ENCODE assay signal across 11 cellular contexts in the genomic region with DNA sequence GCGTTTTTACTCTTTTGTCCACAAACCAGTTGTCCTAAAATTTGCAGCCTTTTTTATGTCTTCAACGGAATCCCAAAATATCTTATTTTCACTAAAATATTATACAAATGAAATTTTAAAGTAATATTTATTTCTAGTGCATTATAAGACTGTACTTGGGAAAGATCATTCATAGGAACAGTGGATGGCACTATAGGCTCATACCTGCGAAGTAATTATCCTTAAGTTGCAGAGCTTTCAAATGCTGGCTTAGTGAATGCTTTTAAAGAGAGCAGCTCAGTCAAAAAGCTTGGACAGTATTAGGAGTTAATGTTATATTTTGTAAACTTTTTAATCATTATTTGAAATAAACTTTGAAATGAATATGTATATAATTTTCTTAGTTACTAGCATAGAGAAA.
A peak's percentile ranks its signal among the peaks of the same experiment; 100 is the strongest.
DNase-seq lines count a peak whose midpoint lies in the region; ATAC-seq and TF ChIP-seq lines count a peak whose summit lies in the region.
"Had no signal": no experiment of that assay in that cellular context is flagged by ENCODE, and none has a peak within 500 bp of the region (broad histone marks: within the 10 kb centered on the region; RNA-seq: fewer than 3 reads in every experiment).

No MANE protein-coding gene starts in this region.

- H3K36me3 ChIP-seq in heart right ventricle = no peaks in the 10 kb centered on the region
- H3K36me3 ChIP-seq in right atrium auricular region = no peaks in the 10 kb centered on the region
- no peaks in the 10 kb centered on the region for H3K36me3 ChIP-seq in upper lobe of right lung
- H3K36me3 ChIP-seq: pancreas, upper lobe of left lung had no signal

- H3K4me3 ChIP-seq in heart right ventricle = no peak overlapping the region
- no peak overlapping the region for H3K4me3 ChIP-seq in right atrium auricular region
- no peak overlapping the region for H3K4me3 ChIP-seq in upper lobe of right lung
- H3K4me3 ChIP-seq: pancreas, upper lobe of left lung had no signal

- peak in 7 of 9 donors; percentile 9 to 55 (median 30) for TF ChIP-seq CTCF in heart right ventricle (IDR thresholded peaks at IDR 0.05)
- peak in 1 of 2 donors; percentile 56 for TF ChIP-seq CTCF in right atrium auricular region (IDR thresholded peaks at IDR 0.05)
- no peak for TF ChIP-seq CTCF in VCaP (conservative IDR thresholded peaks at IDR 0.05)
- TF ChIP-seq CTCF in foreskin keratinocyte (conservative IDR thresholded peaks at IDR 0.05) = peak; percentile 47
- TF ChIP-seq CTCF in upper lobe of right lung (IDR thresholded peaks at IDR 0.05) = peak; percentile 13

- intact Hi-C loops in heart right ventricle (cut with DNase I) = loop anchor here in 3 of 10 donors (2.0 to 10.0 kb wide), 3 partner anchors 796 to 800 kb away; no protein-coding TSS in a partner anchor
- intact Hi-C loops in upper lobe of right lung (cut with DNase I) = no loop called here

- WGBS in heart right ventricle, 2 donors = 90 to 91% methylated on average over 3 of the region's 3 CpGs

- DNase-seq in heart right ventricle (no peak), right atrium auricular region (ENCODE audit: low spot score) (no peak), foreskin keratinocyte (no peak), upper lobe of right lung (no peak), ureter (ENCODE audit: low spot score) (no peak), LoVo (ENCODE audit: low spot score) (no peak)
- DNase-seq: activated naive CD4-positive, alpha-beta T cell treated with anti-CD3 and anti-CD28 coated beads for 36 hours; pancreas; upper lobe of left lung had no signal

- ATAC-seq in heart right ventricle (peak in 3 of 8 donors; percentile 46 to 75 (median 62)), foreskin keratinocyte (no peak), upper lobe of right lung (no peak), GM21360 (IDR thresholded peaks at IDR 0.05; ENCODE audit: unreplicated experiment) (no peak)

- H3K4me1 ChIP-seq in heart right ventricle (peaks cover 0 to 8% (median 0%) of the 10 kb centered on the region in 9 donors), right atrium auricular region (no peaks in the 10 kb centered on the region), foreskin keratinocyte (no peaks in the 10 kb centered on the region), upper lobe of right lung (no peaks in the 10 kb centered on the region)
- H3K4me1 ChIP-seq: pancreas, upper lobe of left lung had no signal

- H3K27ac ChIP-seq in heart right ventricle = no peak overlapping the region
- no peak overlapping the region for H3K27ac ChIP-seq in right atrium auricular region
- peak overlapping the region; percentile 29; the same call in 1 of the 2 replicates for H3K27ac ChIP-seq in VCaP
- H3K27ac ChIP-seq in foreskin keratinocyte = no peak overlapping the region
- no peak overlapping the region for H3K27ac ChIP-seq in upper lobe of right lung
- H3K27ac ChIP-seq: pancreas, upper lobe of left lung had no signal

- no peaks in the 10 kb centered on the region for H3K9me3 ChIP-seq in heart right ventricle
- H3K9me3 ChIP-seq in right atrium auricular region = no peaks in the 10 kb centered on the region
- no peaks in the 10 kb centered on the region for H3K9me3 ChIP-seq in upper lobe of right lung
- H3K9me3 ChIP-seq: pancreas, upper lobe of left lung had no signal

- H3K27me3 ChIP-seq in heart right ventricle (no peaks in the 10 kb centered on the region), right atrium auricular region (no peaks in the 10 kb centered on the region), foreskin keratinocyte (no peaks in the 10 kb centered on the region), upper lobe of right lung (no peaks in the 10 kb centered on the region)
- H3K27me3 ChIP-seq: pancreas, upper lobe of left lung had no signal
